ENCODE assay signal across 17 cellular contexts in the genomic region with DNA sequence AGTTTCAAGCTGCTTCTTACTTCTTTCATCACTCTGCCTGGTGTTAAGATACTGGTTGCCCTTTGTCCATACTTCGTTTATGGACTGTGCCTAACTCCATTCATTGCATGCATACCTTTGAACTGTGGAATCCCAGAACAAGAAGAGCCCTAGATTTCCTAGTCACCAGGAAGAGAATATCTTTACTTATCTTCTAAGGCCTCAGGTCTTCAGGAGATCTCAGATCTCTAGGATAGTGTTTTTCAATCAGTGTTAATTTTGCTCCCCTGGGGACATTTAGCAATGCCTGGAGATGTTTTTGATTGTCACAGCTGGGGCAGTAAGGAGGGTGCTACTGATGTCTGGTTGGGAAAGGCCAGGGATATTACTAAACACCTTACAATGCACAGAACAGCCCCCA. TPM values are rescaled to one million over a fixed set of nuclear protein-coding genes. Genes with fewer than 3 reads are reported as not detected.
DNase-seq lines count a peak whose midpoint lies in the region; ATAC-seq and TF ChIP-seq lines count a peak whose summit lies in the region.
"Had no signal": no experiment of that assay in that cellular context is flagged by ENCODE, and none has a peak within 500 bp of the region (broad histone marks: within the 10 kb centered on the region; RNA-seq: fewer than 3 reads in every experiment).

No MANE protein-coding gene starts in this region.

- H3K36me3 Mint-ChIP-seq in Caco-2 (ENCODE audit: insufficient read depth, unreplicated experiment): peaks cover 8% of the 10 kb centered on the region
- H3K36me3 Mint-ChIP-seq in CD4-positive, alpha-beta T cell (ENCODE audit: low read depth): no peaks in the 10 kb centered on the region
- H3K36me3 Mint-ChIP-seq: CD8-positive, alpha-beta memory T cell had no signal

- H3K27ac ChIP-seq in hepatocyte (peak overlapping the region; percentile 60), osteoblast (ENCODE audit: low read depth, low read length) (no peak overlapping the region)
- no peak overlapping the region for H3K27ac ChIP-seq in CD4-positive, alpha-beta T cell (ENCODE audit: low read depth, low read length)
- H3K27ac ChIP-seq: HL-60, KMS-11 had no signal

- H3K4me3 Mint-ChIP-seq in Caco-2 (ENCODE audit: unreplicated experiment): peak overlapping the region; percentile 43
- no peak overlapping the region for H3K4me3 Mint-ChIP-seq in CD4-positive, alpha-beta T cell
- H3K4me3 Mint-ChIP-seq: CD8-positive, alpha-beta memory T cell had no signal

- H3K27me3 ChIP-seq in Caco-2 (replicated peaks; ENCODE audit: control insufficient read depth, insufficient read depth, low read length): no peaks in the 10 kb centered on the region
- no peaks in the 10 kb centered on the region for H3K27me3 ChIP-seq in hepatocyte
- H3K27me3 ChIP-seq in osteoblast (ENCODE audit: insufficient read depth, low read length): no peaks in the 10 kb centered on the region
- peaks cover 6% of the 10 kb centered on the region for H3K27me3 ChIP-seq in CD4-positive, alpha-beta T cell (ENCODE audit: control insufficient read depth, insufficient read depth, low read length)

- no peaks in the 10 kb centered on the region for H3K36me3 ChIP-seq in Caco-2 (ENCODE audit: control insufficient read depth, insufficient read depth, low read length)
- no peaks in the 10 kb centered on the region for H3K36me3 ChIP-seq in hepatocyte (replicated peaks; ENCODE audit: insufficient read depth, low read depth)
- H3K36me3 ChIP-seq in osteoblast (ENCODE audit: insufficient read depth, low read length): no peaks in the 10 kb centered on the region

- H3K4me1 Mint-ChIP-seq in Caco-2 (ENCODE audit: low read depth, unreplicated experiment): peaks cover 17% of the 10 kb centered on the region
- no peaks in the 10 kb centered on the region for H3K4me1 Mint-ChIP-seq in CD4-positive, alpha-beta T cell (ENCODE audit: low read depth)
- H3K4me1 Mint-ChIP-seq: CD8-positive, alpha-beta memory T cell had no signal

- H3K4me3 ChIP-seq in Caco-2 (ENCODE audit: low read depth, low read length) (no peak overlapping the region), hepatocyte (no peak overlapping the region), osteoblast (ENCODE audit: insufficient read depth, low read length) (no peak overlapping the region)

- no peak for ATAC-seq in CD4-positive, alpha-beta T cell (ENCODE audit: poor library complexity)
- ATAC-seq in HG02973 (IDR thresholded peaks at IDR 0.05; ENCODE audit: unreplicated experiment) (no peak), GM19328 (IDR thresholded peaks at IDR 0.05; ENCODE audit: unreplicated experiment) (no peak), HG02759 (IDR thresholded peaks at IDR 0.05; ENCODE audit: unreplicated experiment) (no peak)

- no peak for TF ChIP-seq CTCF in Caco-2 (IDR thresholded peaks at IDR 0.05; ENCODE audit: insufficient read depth in 1 of 2, low read depth in 1 of 2, low read length in 1 of 2, severe bottlenecking in 1 of 2, unreplicated experiment in 1 of 2)
- TF ChIP-seq CTCF in hepatocyte (IDR thresholded peaks at IDR 0.05; ENCODE audit: poor library complexity): no peak
- no peak for TF ChIP-seq CTCF in osteoblast (IDR thresholded peaks at IDR 0.05; ENCODE audit: extremely low read depth, low read depth, low read length)
- no peak for TF ChIP-seq CTCF in CD4-positive, alpha-beta T cell (IDR thresholded peaks at IDR 0.05)

- CTCF ChIA-PET in Caco-2 (lab: Charles Lee): interaction anchor here (1.6 kb wide), 1 partner anchor 80 kb away, joined by 14 read pairs; no protein-coding TSS in a partner anchor
- CTCF ChIA-PET in CD4-positive, alpha-beta T cell (lab: Charles Lee): no interaction called here

- no peaks in the 10 kb centered on the region for H3K9me3 Mint-ChIP-seq in Caco-2 (ENCODE audit: unreplicated experiment)
- no peaks in the 10 kb centered on the region for H3K9me3 Mint-ChIP-seq in CD4-positive, alpha-beta T cell
- H3K9me3 Mint-ChIP-seq: CD8-positive, alpha-beta memory T cell had no signal

- H4K20me1 ChIP-seq in hepatocyte (ENCODE audit: insufficient read depth, poor library complexity, severe bottlenecking) (no peaks in the 10 kb centered on the region), osteoblast (ENCODE audit: insufficient read depth, low read length) (no peaks in the 10 kb centered on the region)

- no TSS peak for BruUV-seq in Caco-2 (replicated peaks; lab: Mats Ljungman, UMichigan)

- no peaks in the 10 kb centered on the region for H3K27me3 Mint-ChIP-seq in Caco-2 (ENCODE audit: insufficient read depth, unreplicated experiment)
- peaks cover 6% of the 10 kb centered on the region for H3K27me3 Mint-ChIP-seq in CD4-positive, alpha-beta T cell

- no peaks in the 10 kb centered on the region for H3K9me2 ChIP-seq in hepatocyte (replicated peaks; ENCODE audit: insufficient read depth)

- peaks cover 17% of the 10 kb centered on the region for H3K4me1 ChIP-seq in Caco-2
- peaks cover 3% of the 10 kb centered on the region for H3K4me1 ChIP-seq in hepatocyte (ENCODE audit: insufficient read depth)
- H3K4me1 ChIP-seq in osteoblast (ENCODE audit: insufficient read depth, low read length): no peaks in the 10 kb centered on the region

- no peaks in the 10 kb centered on the region for H3K9me3 ChIP-seq in Caco-2
- no peaks in the 10 kb centered on the region for H3K9me3 ChIP-seq in hepatocyte (ENCODE audit: low read depth)
- H3K9me3 ChIP-seq in osteoblast (ENCODE audit: low read depth, low read length): no peaks in the 10 kb centered on the region
- no peaks in the 10 kb centered on the region for H3K9me3 ChIP-seq in CD4-positive, alpha-beta T cell (ENCODE audit: control insufficient read depth, low read length)

- H3K4me2 ChIP-seq in hepatocyte (no peak overlapping the region), osteoblast (ENCODE audit: insufficient read depth, low read length) (no peak overlapping the region)
- H3K4me2 ChIP-seq: KMS-11 had no signal

- POLR2A ChIA-PET in Caco-2 (lab: Charles Lee): interaction anchor here (0.7 kb wide), 1 partner anchor 569 kb away, joined by 5 read pairs; no protein-coding TSS in a partner anchor
- POLR2A ChIA-PET in CD4-positive, alpha-beta T cell (lab: Charles Lee): no interaction called here

- H3K79me2 ChIP-seq in hepatocyte (no peaks in the 10 kb centered on the region), osteoblast (ENCODE audit: insufficient read depth, low read length) (no peaks in the 10 kb centered on the region)

- DNase-seq in Caco-2 (peak; percentile 45 to 59), LoVo (ENCODE audit: low spot score) (peak; percentile 23), hepatocyte (ENCODE audit: low spot score) (peak; percentile 18), osteoblast (ENCODE audit: insufficient read length, low spot score, missing footprints) (peak; percentile 49)
- no peak for DNase-seq in CD4-positive, alpha-beta T cell
- DNase-seq: 8988T; C1 segment of cervical spinal cord; CD8-positive, alpha-beta memory T cell; GDM1; H7; NCI-H1694 had no signal

- H2AFZ ChIP-seq in hepatocyte: no peak overlapping the region
- H2AFZ ChIP-seq in osteoblast (ENCODE audit: low read length): no peak overlapping the region

- H3K27ac Mint-ChIP-seq in Caco-2 (ENCODE audit: unreplicated experiment): peak overlapping the region; percentile 92
- no peak overlapping the region for H3K27ac Mint-ChIP-seq in CD4-positive, alpha-beta T cell
- H3K27ac Mint-ChIP-seq: CD8-positive, alpha-beta memory T cell had no signal

- intact Hi-C loops in Caco-2 (cut with micrococcal nuclease; ENCODE audit: unreplicated experiment): loop anchor here (1.0 to 2.0 kb wide), 3 partner anchors 46 to 345 kb away; no protein-coding TSS in a partner anchor
- intact Hi-C loops in CD4-positive, alpha-beta T cell (cut with DNase I, micrococcal nuclease): no loop called here

- WGBS in hepatocyte (ENCODE audit: low lambda C conversion rate, missing lambda C conversion rate): 17% methylated on average over 1 of the region's 1 CpG

RNA-seq across cellular contexts. Expression of a gene that starts 35.5 kb away (rescaled TPM):
- total RNA-seq in Caco-2 (2022) (54.5 and 56.7 TPM in 2 replicates), hepatocyte (248 and 266 TPM in 2 replicates), osteoblast (1,360 and 1,632 TPM in 2 replicates)
- polyA plus RNA-seq in hepatocyte: 86.0 and 91.5 TPM in 2 replicates
- total RNA-seq in CD4-positive, alpha-beta T cell: not detected
- total RNA-seq: CD8-positive, alpha-beta memory T cell; HT1080 had no signal
- polyA plus RNA-seq: CD8-positive, alpha-beta memory T cell had no signal

Comparison
In these comparisons a context has a peak if more than half of its experiments do, and no peak if none do; other contexts are left out.
1. DNase-seq: peak in Caco-2 (2 of 2), LoVo (single experiment), hepatocyte (single experiment) and osteoblast (single experiment); none in CD4-positive, alpha-beta T cell (0 of 10).
2. RNA of a gene that starts 35.5 kb away (total RNA-seq): 1,360 to 1,632 TPM in osteoblast, 248 to 266 TPM in hepatocyte and 54.5 to 56.7 TPM in Caco-2; not detected in CD4-positive, alpha-beta T cell; every median in the first group is over 10 times any median in the second.